1 cellular context compared by ENCODE assay signal in the genomic region with DNA sequence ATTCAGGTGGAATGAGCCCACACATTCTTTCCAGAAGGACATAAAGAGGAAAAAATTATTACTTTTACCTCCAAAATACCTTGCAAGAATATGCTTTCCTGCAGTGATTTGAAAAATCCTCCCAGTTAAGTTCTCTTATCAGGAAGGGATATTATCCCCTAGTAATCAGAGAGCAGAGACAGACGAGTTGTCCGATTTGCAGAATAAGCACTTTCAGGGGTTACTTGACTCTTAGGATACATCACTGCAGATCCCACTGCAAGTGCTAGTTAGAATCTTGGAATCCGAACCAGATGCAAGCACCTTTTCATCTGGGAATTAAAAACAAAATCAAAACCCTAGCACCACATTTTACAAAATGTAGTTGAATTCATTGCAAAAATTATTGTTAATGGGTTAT.
TF ChIP-seq lines count a peak whose summit lies in the region.

No MANE protein-coding gene starts in this region.

TF ChIP-seq in IMR-90, 13 proteins besides CTCF, POLR2A, EP300 and RAD21:
- peak; percentile 68 for TF ChIP-seq MAFK (IDR thresholded peaks at IDR 0.05; ENCODE audit: low read depth, low read length)
- TF ChIP-seq RFX5 (IDR thresholded peaks at IDR 0.05; ENCODE audit: low read depth, low read length), result no peak
